In the genomic region with DNA sequence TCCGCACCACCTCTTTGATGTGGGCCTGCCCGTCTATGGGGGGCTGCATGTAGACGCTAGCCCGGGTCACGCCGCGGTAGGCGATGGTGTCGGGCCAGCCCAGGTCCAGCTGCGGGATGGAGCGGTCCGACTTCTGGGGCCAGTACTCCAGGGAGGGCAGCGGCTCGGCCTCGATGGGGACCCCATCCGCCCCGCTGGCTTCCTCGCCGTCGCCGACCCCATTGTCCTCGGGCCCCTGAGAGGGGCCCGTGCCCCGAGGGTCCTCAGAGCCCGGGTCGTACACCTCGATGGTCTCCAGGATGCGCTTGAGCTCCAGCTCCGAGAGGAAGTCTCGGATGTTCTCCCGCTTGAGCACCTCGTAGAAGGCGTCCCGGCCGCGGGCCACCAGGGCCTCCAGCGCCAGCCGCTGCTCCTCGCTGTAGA, we compare ENCODE assay signal across 9 cellular contexts. TPM values are rescaled to one million over a fixed set of nuclear protein-coding genes. Genes with fewer than 3 reads are reported as not detected.
A peak's percentile ranks its signal among the peaks of the same experiment; 100 is the strongest.
DNase-seq lines count a peak whose midpoint lies in the region; TF ChIP-seq lines count a peak whose summit lies in the region.
"Had no signal": no experiment of that assay in that cellular context is flagged by ENCODE, and none has a peak within 500 bp of the region (broad histone marks: within the 10 kb centered on the region; RNA-seq: fewer than 3 reads in every experiment).

No MANE protein-coding gene starts in this region.

- peak overlapping the region; percentile 97 for H3K4me2 ChIP-seq in BLaER1

- peaks cover 26% of the 10 kb centered on the region for H3K27me3 Mint-ChIP-seq in nephron (ENCODE audit: low read depth)

- H3K4me1 Mint-ChIP-seq in nephron = peaks cover 8% of the 10 kb centered on the region

- no peak overlapping the region for H3K9ac ChIP-seq in BLaER1

- TF ChIP-seq CTCF in nephron (IDR thresholded peaks at IDR 0.05; ENCODE audit: unreplicated experiment in 3 of 3) = no peak

- H3K9me3 Mint-ChIP-seq in nephron = peaks cover 4% of the 10 kb centered on the region

- DNase-seq in MG63 = no peak
- DNase-seq in effector memory CD4-positive, alpha-beta T cell = no peak
- DNase-seq in islet precursor cell = no peak
- no peak for DNase-seq in hepatic stellate cell (ENCODE audit: low spot score)
- DNase-seq in hippocampal formation (lab: John Stamatoyannopoulos, UW) = no peak
- DNase-seq in ecto neural progenitor cell (ENCODE audit: low spot score) = no peak

- H3K9me3 ChIP-seq in BLaER1 = peaks cover 9% of the 10 kb centered on the region
- 0 out of 2 replicates have a peak, but pooled peaks cover 2% of the 10 kb centered on the region for H3K9me3 ChIP-seq in MG63
- no peaks in the 10 kb centered on the region for H3K9me3 ChIP-seq in effector memory CD4-positive, alpha-beta T cell (ENCODE audit: control insufficient read depth, low read length)
- H3K9me3 ChIP-seq: neutrophil had no signal

- H3K4me3 Mint-ChIP-seq in nephron = peak overlapping the region; percentile 55 to 80 (median 70)

- H3K36me3 ChIP-seq in BLaER1 = no peaks in the 10 kb centered on the region
- no peaks in the 10 kb centered on the region for H3K36me3 ChIP-seq in MG63
- H3K36me3 ChIP-seq in effector memory CD4-positive, alpha-beta T cell (ENCODE audit: control insufficient read depth, insufficient read depth, low read length) = peaks cover 3% of the 10 kb centered on the region
- H3K36me3 ChIP-seq: neutrophil had no signal

- H3K27ac Mint-ChIP-seq in nephron = no peak overlapping the region

- H3K4me3 ChIP-seq in BLaER1 (peak overlapping the region; percentile 69), MG63 (peak overlapping the region; percentile 56; the same call in 1 of the 2 replicates)
- peak overlapping the region; percentile 66 for H3K4me3 ChIP-seq in effector memory CD4-positive, alpha-beta T cell (ENCODE audit: insufficient read depth, low read depth, low read length, poor library complexity, severe bottlenecking)

- H3K27me3 ChIP-seq in BLaER1 = peaks cover 69% of the 10 kb centered on the region
- H3K27me3 ChIP-seq in MG63 = no peaks in the 10 kb centered on the region
- H3K27me3 ChIP-seq in effector memory CD4-positive, alpha-beta T cell (replicated peaks; ENCODE audit: control insufficient read depth, insufficient read depth, low read length, poor library complexity, severe bottlenecking) = no peaks in the 10 kb centered on the region

- H3K27ac ChIP-seq in BLaER1 = no peak overlapping the region
- peak overlapping the region; percentile 93 for H3K27ac ChIP-seq in effector memory CD4-positive, alpha-beta T cell (ENCODE audit: insufficient read depth, low read length, poor library complexity, severe bottlenecking)
- H3K27ac ChIP-seq: neutrophil had no signal

- peaks cover 29% of the 10 kb centered on the region for H4K20me1 ChIP-seq in BLaER1

- H3K4me1 ChIP-seq in BLaER1 = peaks cover 50% of the 10 kb centered on the region
- peaks cover 30% of the 10 kb centered on the region for H3K4me1 ChIP-seq in effector memory CD4-positive, alpha-beta T cell (ENCODE audit: control insufficient read depth, insufficient read depth, low read length, poor library complexity, severe bottlenecking)

- H3K36me3 Mint-ChIP-seq in nephron (ENCODE audit: low read depth) = no peaks in the 10 kb centered on the region

RNA-seq across cellular contexts. Expression of a gene that starts 1.0 kb away (rescaled TPM):
- 4.7 and 4.9 TPM in 2 replicates for total RNA-seq in MG63 (2014; rRNA removed; shearing (Covaris generic); ENCODE audit: low replicate concordance)

RNA-seq across cellular contexts. Expression of a gene that starts 43.2 kb away (rescaled TPM):
- total RNA-seq in MG63 (2014; rRNA removed; shearing (Covaris generic); ENCODE audit: low replicate concordance) = not detected in 2 replicates

RNA-seq across cellular contexts. Expression of a gene that starts 51.6 kb away (rescaled TPM):
- total RNA-seq in MG63 (2014; rRNA removed; shearing (Covaris generic); ENCODE audit: low replicate concordance) = not detected in 2 replicates
